Comparison of ENCODE assay signal across 37 cellular contexts in genomic region chr13:27721681-27722080, GRCh38.
"Had no signal": no experiment of that assay in that cellular context is flagged by ENCODE, and none has a peak within 500 bp of the region (broad histone marks: within the 10 kb centered on the region; RNA-seq: fewer than 3 reads in every experiment).

No MANE protein-coding gene starts in this region.

- DNase-seq: activated B cell treated with CpG ODN at 0.5 μM for 24 hours; activated CD4-positive, alpha-beta memory T cell treated with anti-CD3 and anti-CD28 coated beads for 36 hours; activated CD4-positive, alpha-beta T cell treated with anti-CD3 and anti-CD28 coated beads for 4 hours; activated CD4-positive, alpha-beta T cell treated with anti-CD3 and anti-CD28 coated beads, Interleukin-2, amount 10 ng/mL, durations not matched to agents 24 days and 14 days; activated CD4-positive, alpha-beta T cell treated with anti-CD3 and anti-CD28 coated beads, Interleukin-2, amount 50 U/mL, for 1 hour; activated CD4-positive, alpha-beta T cell treated with anti-CD3 and anti-CD28 coated beads, Interleukin-2, amount 50 U/mL, for 4 hours; activated CD4-positive, CD25-positive, alpha-beta regulatory T cell treated with anti-CD3 and anti-CD28 coated beads, Interleukin-2, amount 50 U/mL, for 72 hours; activated CD8-positive, alpha-beta memory T cell treated with anti-CD3 and anti-CD28 coated beads, Interleukin-2, amount 50 U/mL, for 4 hours; activated CD8-positive, alpha-beta T cell treated with anti-CD3 and anti-CD28 coated beads for 36 hours; activated effector memory CD4-positive, alpha-beta T cell treated with anti-CD3 and anti-CD28 coated beads, Interleukin-2, amount 50 U/mL, for 16 hours; activated gamma-delta T cell treated with Interleukin-2 at 50 U/mL for 16 hours; activated naive CD4-positive, alpha-beta T cell; activated naive CD4-positive, alpha-beta T cell treated with anti-CD3 and anti-CD28 coated beads for 36 hours; activated naive CD4-positive, alpha-beta T cell treated with anti-CD3 and anti-CD28 coated beads, Interleukin-2, amount 50 U/mL, for 16 hours; activated naive CD8-positive, alpha-beta T cell treated with anti-CD3 and anti-CD28 coated beads, Interleukin-2, amount 10 ng/mL, durations not matched to agents 7 days and 5 days; activated naive CD8-positive, alpha-beta T cell treated with anti-CD3 and anti-CD28 coated beads, Interleukin-2, amount 50 U/mL, for 24 hours; activated T-cell treated with anti-CD3 and anti-CD28 coated beads for 4 hours; activated T-cell treated with anti-CD3 and anti-CD28 coated beads, Interleukin-2, amount 50 U/mL, for 1 hour; activated T-cell treated with anti-CD3 and anti-CD28 coated beads, Interleukin-2, amount 50 U/mL, for 4 hours; activated T-cell treated with anti-CD3 and anti-CD28 coated beads, Interleukin-2, amount 50 U/mL, for 72 hours; amygdala; anterior cingulate cortex; body of pancreas; brain microvascular endothelial cell; central memory CD4-positive, alpha-beta T cell; T-helper 1 cell; T-helper 2 cell; T-helper 9 cell had no signal

- H3K27ac ChIP-seq: body of pancreas, brain microvascular endothelial cell, breast epithelium, VCaP had no signal

- FAIRE-seq: astrocyte, TTC549 had no signal

- H3K36me3 ChIP-seq: brain microvascular endothelial cell, breast epithelium had no signal

- H3K4me3 ChIP-seq: body of pancreas, breast epithelium had no signal

- H3K9me3 Mint-ChIP-seq: activated B cell treated with CpG ODN at 0.5 μM for 24 hours; activated CD4-positive, alpha-beta memory T cell treated with anti-CD3 and anti-CD28 coated beads for 36 hours; activated CD4-positive, alpha-beta T cell treated with anti-CD3 and anti-CD28 coated beads, Interleukin-2, amount 10 ng/mL, durations not matched to agents 24 days and 14 days; activated CD8-positive, alpha-beta T cell treated with anti-CD3 and anti-CD28 coated beads for 36 hours; activated naive CD4-positive, alpha-beta T cell treated with anti-CD3 and anti-CD28 coated beads for 36 hours; activated naive CD4-positive, alpha-beta T cell treated with anti-CD3 and anti-CD28 coated beads, Interleukin-2, amount 50 U/mL, for 72 hours; activated naive CD8-positive, alpha-beta T cell treated with anti-CD3 and anti-CD28 coated beads, Interleukin-2, amount 10 ng/mL, durations not matched to agents 7 days and 5 days; activated naive CD8-positive, alpha-beta T cell treated with anti-CD3 and anti-CD28 coated beads, Interleukin-2, amount 50 U/mL, for 24 hours; activated T-cell treated with anti-CD3 and anti-CD28 coated beads, Interleukin-2, amount 50 U/mL, for 4 hours; activated T-cell treated with anti-CD3 and anti-CD28 coated beads, Interleukin-2, amount 50 U/mL, for 72 hours; activated T-helper 1 cell treated with anti-CD3 and anti-CD28 coated beads, Interleukin-12 subunit alpha, Interleukin-12 subunit beta, Interleukin-2, Interleukin-4 antibody, amounts not matched to agents 30 ng/mL and 10 ng/mL and 1 ng/mL, durations not matched to agents 14 hours and 24 hours and 36 hours; activated T-helper 17 cell treated with anti-CD3 and anti-CD28 coated beads, Interleukin-2, amount 50 U/mL, for 72 hours; T-helper 1 cell treated with Interleukin-12 subunit alpha and Interleukin-12 subunit beta and Interleukin-4 antibody, amounts not matched to agents 30 μg/mL and 1 μg/mL, for 36 hours; T-helper 2 cell treated with Interferon-gamma antibody and Interleukin-4, amounts not matched to agents 5 μg/mL and 100 μg/mL, for 36 hours had no signal

- H3K27me3 ChIP-seq: body of pancreas, brain microvascular endothelial cell, breast epithelium had no signal

- ATAC-seq: activated CD8-positive, alpha-beta T cell treated with anti-CD3 and anti-CD28 coated beads for 36 hours; activated naive CD4-positive, alpha-beta T cell treated with anti-CD3 and anti-CD28 coated beads, Interleukin-2, amount 50 U/mL, for 72 hours; activated naive CD8-positive, alpha-beta T cell treated with anti-CD3 and anti-CD28 coated beads, Interleukin-2, amount 50 U/mL, for 24 hours; activated T-cell treated with anti-CD3 and anti-CD28 coated beads, Interleukin-2, amount 50 U/mL, for 4 hours; activated T-cell treated with anti-CD3 and anti-CD28 coated beads, Interleukin-2, amount 50 U/mL, for 72 hours; activated T-helper 17 cell treated with anti-CD3 and anti-CD28 coated beads, Interleukin-2, amount 50 U/mL, for 72 hours; body of pancreas had no signal

- H3K4me1 ChIP-seq: body of pancreas, breast epithelium had no signal

- H3K36me3 Mint-ChIP-seq: activated CD4-positive, alpha-beta memory T cell treated with anti-CD3 and anti-CD28 coated beads for 36 hours; activated naive CD4-positive, alpha-beta T cell treated with anti-CD3 and anti-CD28 coated beads, Interleukin-2, amount 50 U/mL, for 72 hours; activated naive CD8-positive, alpha-beta T cell treated with anti-CD3 and anti-CD28 coated beads, Interleukin-2, amount 10 ng/mL, durations not matched to agents 7 days and 5 days had no signal

- H3K4me3 Mint-ChIP-seq: activated B cell treated with CpG ODN at 0.5 μM for 24 hours; activated CD4-positive, alpha-beta memory T cell treated with anti-CD3 and anti-CD28 coated beads for 36 hours; activated CD4-positive, alpha-beta T cell treated with anti-CD3 and anti-CD28 coated beads, Interleukin-2, amount 10 ng/mL, durations not matched to agents 24 days and 14 days; activated CD8-positive, alpha-beta T cell treated with anti-CD3 and anti-CD28 coated beads for 36 hours; activated naive CD4-positive, alpha-beta T cell treated with anti-CD3 and anti-CD28 coated beads for 36 hours; activated naive CD8-positive, alpha-beta T cell treated with anti-CD3 and anti-CD28 coated beads, Interleukin-2, amount 10 ng/mL, durations not matched to agents 7 days and 5 days; activated naive CD8-positive, alpha-beta T cell treated with anti-CD3 and anti-CD28 coated beads, Interleukin-2, amount 50 U/mL, for 24 hours; activated T-cell treated with anti-CD3 and anti-CD28 coated beads, Interleukin-2, amount 50 U/mL, for 4 hours; activated T-cell treated with anti-CD3 and anti-CD28 coated beads, Interleukin-2, amount 50 U/mL, for 72 hours; activated T-helper 1 cell treated with anti-CD3 and anti-CD28 coated beads, Interleukin-12 subunit alpha, Interleukin-12 subunit beta, Interleukin-2, Interleukin-4 antibody, amounts not matched to agents 30 ng/mL and 10 ng/mL and 1 ng/mL, durations not matched to agents 14 hours and 24 hours and 36 hours; activated T-helper 17 cell treated with anti-CD3 and anti-CD28 coated beads, Interleukin-2, amount 50 U/mL, for 72 hours; T-helper 1 cell treated with Interleukin-12 subunit alpha and Interleukin-12 subunit beta and Interleukin-4 antibody, amounts not matched to agents 30 μg/mL and 1 μg/mL, for 36 hours; T-helper 2 cell treated with Interferon-gamma antibody and Interleukin-4, amounts not matched to agents 5 μg/mL and 100 μg/mL, for 36 hours had no signal

- H3K27ac Mint-ChIP-seq: activated B cell treated with CpG ODN at 0.5 μM for 24 hours; activated CD4-positive, alpha-beta memory T cell treated with anti-CD3 and anti-CD28 coated beads for 36 hours; activated CD4-positive, alpha-beta T cell treated with anti-CD3 and anti-CD28 coated beads, Interleukin-2, amount 10 ng/mL, durations not matched to agents 24 days and 14 days; activated CD8-positive, alpha-beta T cell treated with anti-CD3 and anti-CD28 coated beads for 36 hours; activated naive CD4-positive, alpha-beta T cell treated with anti-CD3 and anti-CD28 coated beads for 36 hours; activated naive CD8-positive, alpha-beta T cell treated with anti-CD3 and anti-CD28 coated beads, Interleukin-2, amount 10 ng/mL, durations not matched to agents 7 days and 5 days; activated naive CD8-positive, alpha-beta T cell treated with anti-CD3 and anti-CD28 coated beads, Interleukin-2, amount 50 U/mL, for 24 hours; activated T-cell treated with anti-CD3 and anti-CD28 coated beads, Interleukin-2, amount 50 U/mL, for 72 hours; activated T-helper 1 cell treated with anti-CD3 and anti-CD28 coated beads, Interleukin-12 subunit alpha, Interleukin-12 subunit beta, Interleukin-2, Interleukin-4 antibody, amounts not matched to agents 30 ng/mL and 10 ng/mL and 1 ng/mL, durations not matched to agents 14 hours and 24 hours and 36 hours; activated T-helper 17 cell treated with anti-CD3 and anti-CD28 coated beads, Interleukin-2, amount 50 U/mL, for 72 hours; T-helper 1 cell treated with Interleukin-12 subunit alpha and Interleukin-12 subunit beta and Interleukin-4 antibody, amounts not matched to agents 30 μg/mL and 1 μg/mL, for 36 hours; T-helper 2 cell treated with Interferon-gamma antibody and Interleukin-4, amounts not matched to agents 5 μg/mL and 100 μg/mL, for 36 hours had no signal

- H3K9me3 ChIP-seq: body of pancreas, breast epithelium had no signal

- H3K4me1 Mint-ChIP-seq: activated B cell treated with CpG ODN at 0.5 μM for 24 hours; activated CD4-positive, alpha-beta T cell treated with anti-CD3 and anti-CD28 coated beads, Interleukin-2, amount 10 ng/mL, durations not matched to agents 24 days and 14 days; activated naive CD8-positive, alpha-beta T cell treated with anti-CD3 and anti-CD28 coated beads, Interleukin-2, amount 10 ng/mL, durations not matched to agents 7 days and 5 days; activated naive CD8-positive, alpha-beta T cell treated with anti-CD3 and anti-CD28 coated beads, Interleukin-2, amount 50 U/mL, for 24 hours; activated T-helper 17 cell treated with anti-CD3 and anti-CD28 coated beads, Interleukin-2, amount 50 U/mL, for 72 hours had no signal
